Comparison of ENCODE assay signal across 22 cellular contexts in genomic region chr18:31611511-31611910, GRCh38. TPM values are rescaled to one million over a fixed set of nuclear protein-coding genes. Genes with fewer than 3 reads are reported as not detected.
A peak's percentile ranks its signal among the peaks of the same experiment; 100 is the strongest.
DNase-seq lines count a peak whose midpoint lies in the region; ATAC-seq, FAIRE-seq and TF ChIP-seq lines count a peak whose summit lies in the region.
"Had no signal": no experiment of that assay in that cellular context is flagged by ENCODE, and none has a peak within 500 bp of the region (broad histone marks: within the 10 kb centered on the region; RNA-seq: fewer than 3 reads in every experiment).

No MANE protein-coding gene starts in this region.

- intact Hi-C loops in Right ventricle myocardium inferior (cut with DNase I) (loop anchor here (5.0 kb wide), 3 partner anchors 34 to 71 kb away; partner anchors contain the start of gene B4GALT6), right cardiac atrium (cut with DNase I) (no loop called here)

- H3K27ac ChIP-seq in right cardiac atrium (ENCODE audit: low read length) = no peak overlapping the region
- no peak overlapping the region for H3K27ac ChIP-seq in H1 (ENCODE audit: low read depth, low read length)
- H3K27ac ChIP-seq in skeletal muscle tissue (ENCODE audit: low read depth, low read length) = peak overlapping the region; percentile 39

- no peak for DNase-seq in Right ventricle myocardium inferior (ENCODE audit: missing footprints)
- no peak for DNase-seq in right cardiac atrium
- DNase-seq in H1 (ENCODE audit: low read depth in 1 of 2, low spot score in 2 of 2) = no peak
- DNase-seq in middle frontal gyrus (ENCODE audit: extremely low spot score, low spot score) = no peak
- DNase-seq in activated effector memory CD4-positive, alpha-beta T cell treated with Interleukin-2 at 50 U/mL for 16 hours = no peak
- DNase-seq: DMS79 treated with DMSO at 0.1 percent for 48 hours, GF-D8, MV-4-11, NCI-H1105, NCI-H1436 treated with DMSO at 0.1 percent for 48 hours, NCI-H1930, NCI-H2107, NCI-H748 treated with DMSO at 0.1 percent for 48 hours had no signal

- H2BK20ac ChIP-seq in H1 (ENCODE audit: low read length) = no peak overlapping the region

- H4K8ac ChIP-seq in H1 (ENCODE audit: extremely low read depth, insufficient read depth, low read length) = no peak overlapping the region

- POLR2A ChIA-PET in H1 (lab: Charles Lee; ENCODE audit: partially characterized antibody) = interaction anchor here (1.0 kb wide), 1 partner anchor 137 kb away, joined by 3 read pairs; no protein-coding TSS in a partner anchor

- H2BK120ac ChIP-seq in H1 (replicated peaks; ENCODE audit: low read depth, low read length) = no peak overlapping the region

- H3K9me3 ChIP-seq in right cardiac atrium (ENCODE audit: control insufficient read depth, low read length) (no peaks in the 10 kb centered on the region), H1 (ENCODE audit: insufficient read depth in 2 of 2, low read depth in 1 of 2, low read length in 1 of 2) (no peaks in the 10 kb centered on the region), skeletal muscle tissue (ENCODE audit: control insufficient read depth in 3 of 3, low read length in 3 of 3) (no peaks in the 10 kb centered on the region)
- H3K9me3 ChIP-seq: BE2C, SK-N-SH had no signal

- no peaks in the 10 kb centered on the region for H3K27me3 ChIP-seq in right cardiac atrium (ENCODE audit: control insufficient read depth, insufficient read depth)
- no peaks in the 10 kb centered on the region for H3K27me3 ChIP-seq in H1 (replicated peaks in 1 of 4; ENCODE audit: control insufficient read depth in 3 of 4, extremely low read depth in 1 of 4, insufficient read depth in 3 of 4, low read length in 3 of 4)
- H3K27me3 ChIP-seq in skeletal muscle tissue (ENCODE audit: control insufficient read depth in 3 of 3, insufficient read depth in 3 of 3, low read length in 3 of 3) = no peaks in the 10 kb centered on the region
- H3K27me3 ChIP-seq: BE2C had no signal

- peak overlapping the region; percentile 29; the same call in 1 of the 2 replicates for H2BK12ac ChIP-seq in H1 (ENCODE audit: low read depth, low read length)

- H3K4me2 ChIP-seq in H1 (ENCODE audit: insufficient read depth in 1 of 2, low read depth in 2 of 2, low read length in 2 of 2) = no peak overlapping the region
- H3K4me2 ChIP-seq: SK-N-SH had no signal

- 0 out of 2 replicates have a peak overlapping the region, but pooled peaks have one; percentile 1 for H2AFZ ChIP-seq in H1 (ENCODE audit: low read length)

- H3K4me3 ChIP-seq in right cardiac atrium (ENCODE audit: low read length) (no peak overlapping the region), H1 (ENCODE audit: extremely low read depth in 1 of 4, insufficient read depth in 2 of 4, low read depth in 3 of 4, low read length in 4 of 4) (no peak overlapping the region), skeletal muscle tissue (ENCODE audit: low read length in 3 of 3) (no peak overlapping the region)
- H3K4me3 ChIP-seq: K562 had no signal

- CTCF ChIA-PET in H1 (lab: Charles Lee; ENCODE audit: partially characterized antibody) = interaction anchor here (1.0 to 2.9 kb wide), 27 partner anchors 8 to 366 kb away, joined by 3 to 21 read pairs (median 5); no protein-coding TSS in a partner anchor

- H3K4ac ChIP-seq in H1 (replicated peaks; ENCODE audit: insufficient read length, low read depth, low read length) = no peak overlapping the region

- H3K9ac ChIP-seq in H1 (replicated peaks in 1 of 4; ENCODE audit: extremely low read depth in 1 of 4, low read depth in 3 of 4, low read length in 3 of 4) (no peak overlapping the region), skeletal muscle tissue (ENCODE audit: low read depth in 1 of 3, low read length in 3 of 3) (no peak overlapping the region)
- H3K9ac ChIP-seq: SK-N-SH had no signal

- no peak for TF ChIP-seq RAD21 in H1 (IDR thresholded peaks at IDR 0.05 in 1 of 2, conservative IDR thresholded peaks at IDR 0.05 in 1 of 2; ENCODE audit: low read depth in 2 of 2, low read length in 2 of 2)

- 73% methylated on average over 5 of the region's 5 CpGs for WGBS in right cardiac atrium
- WGBS in H1 (ENCODE audit: extremely low coverage in 1 of 2, insufficient coverage in 1 of 2, insufficient read length in 1 of 2, insufficient replicate concordance in 2 of 2, low coverage in 1 of 2, low lambda C conversion rate in 2 of 2, missing lambda C conversion rate in 1 of 2), 2 experiments = 88% methylated on average over 5 of the region's 5 CpGs; no CpG with 5 or more reads in 1 of the 2 experiments

- H2BK15ac ChIP-seq in H1 (ENCODE audit: low read length) = no peak overlapping the region

- no peak overlapping the region for H3K14ac ChIP-seq in H1 (ENCODE audit: insufficient read length)

- no peak for TF ChIP-seq EP300 in H1 (IDR thresholded peaks at IDR 0.05; ENCODE audit: borderline replicate concordance in 1 of 2, low read depth in 2 of 2, low read length in 2 of 2)

- no peak overlapping the region for H2AK5ac ChIP-seq in H1 (ENCODE audit: low read depth, low read length)

- H3K56ac ChIP-seq in H1 (replicated peaks; ENCODE audit: insufficient read length, low read depth, low read length) = no peak overlapping the region

- H4K91ac ChIP-seq in H1 (replicated peaks; ENCODE audit: insufficient read length, low read length) = no peak overlapping the region

- no peaks in the 10 kb centered on the region for H3K23me2 ChIP-seq in H1 (ENCODE audit: low read depth, low read length)

- ATAC-seq in Right ventricle myocardium inferior = peak; percentile 81
- ATAC-seq in right cardiac atrium = no peak
- ATAC-seq in GM18498 (IDR thresholded peaks at IDR 0.05; ENCODE audit: unreplicated experiment) = peak; percentile 15
- ATAC-seq: Panc1 had no signal

- H2BK5ac ChIP-seq in H1 (ENCODE audit: low read depth, low read length) = no peak overlapping the region

- no peak overlapping the region for H4K5ac ChIP-seq in H1 (ENCODE audit: insufficient read length, low read depth, low read length)

- FAIRE-seq in H1 (lab: Jason Lieb, UNC) = no peak
- FAIRE-seq: HTR-8/SVneo had no signal

- H3K36me3 ChIP-seq in H1 (ENCODE audit: control insufficient read depth in 2 of 4, insufficient read depth in 4 of 4, low read length in 3 of 4) (no peaks in the 10 kb centered on the region), skeletal muscle tissue (ENCODE audit: control insufficient read depth in 3 of 3, insufficient read depth in 3 of 3, low read length in 3 of 3) (no peaks in the 10 kb centered on the region)
- H3K36me3 ChIP-seq: BE2C had no signal

- no peaks in the 10 kb centered on the region for H3K79me1 ChIP-seq in H1 (ENCODE audit: low read depth, low read length)

- TF ChIP-seq POLR2A in H1 (IDR thresholded peaks at IDR 0.05; ENCODE audit: control extremely low read depth in 1 of 2, low read depth in 2 of 2, low read length in 2 of 2) = no peak

- H4K20me1 ChIP-seq in H1 (replicated peaks in 1 of 2; ENCODE audit: control insufficient read depth in 1 of 2, insufficient read depth in 2 of 2, low read length in 2 of 2) = no peaks in the 10 kb centered on the region

- H3K4me1 ChIP-seq in right cardiac atrium (ENCODE audit: control insufficient read depth, insufficient read depth, low read length) = no peaks in the 10 kb centered on the region
- H3K4me1 ChIP-seq in H1 (replicated peaks in 1 of 4; ENCODE audit: control insufficient read depth in 3 of 4, insufficient read depth in 4 of 4, low read length in 3 of 4) = peaks cover 0 to 6% (median 3%) of the 10 kb centered on the region in 4 experiments; a peak in 4 of 7 replicates
- peaks cover 2 to 14% (median 7%) of the 10 kb centered on the region in 3 donors for H3K4me1 ChIP-seq in skeletal muscle tissue (ENCODE audit: control insufficient read depth in 3 of 3, insufficient read depth in 3 of 3, low read length in 3 of 3)
- H3K4me1 ChIP-seq: BE2C had no signal

- no peaks in the 10 kb centered on the region for H3K79me2 ChIP-seq in H1 (ENCODE audit: control insufficient read depth in 1 of 2, insufficient read depth in 2 of 2, low read length in 2 of 2)

- no peak for TF ChIP-seq CTCF in H1 (IDR thresholded peaks at IDR 0.05; ENCODE audit: control extremely low read depth in 1 of 3, insufficient read depth in 1 of 3, low read depth in 1 of 3, low read length in 3 of 3)

- 0 out of 2 replicates have a peak overlapping the region, but pooled peaks have one; percentile 9 for H3K18ac ChIP-seq in H1 (ENCODE audit: extremely low read depth, low read length)

- no peak overlapping the region for H3K23ac ChIP-seq in H1 (ENCODE audit: insufficient read length)

TF ChIP-seq in H1, 55 proteins besides CTCF, POLR2A, EP300 and RAD21 (continues in another document):
- TF ChIP-seq CHD1 (IDR thresholded peaks at IDR 0.05; ENCODE audit: low read depth, low read length) = no peak
- no peak for TF ChIP-seq POLR2AphosphoS5 (IDR thresholded peaks at IDR 0.05; ENCODE audit: low read depth, low read length)
- no peak for TF ChIP-seq CTBP2 (IDR thresholded peaks at IDR 0.05; ENCODE audit: borderline replicate concordance, insufficient read depth, insufficient read length, low read length)
- TF ChIP-seq JUND (IDR thresholded peaks at IDR 0.05; ENCODE audit: low read length) = no peak
- no peak for TF ChIP-seq EGR1 (IDR thresholded peaks at IDR 0.05; ENCODE audit: borderline replicate concordance, low read depth, low read length)
- no peak for TF ChIP-seq JUN (IDR thresholded peaks at IDR 0.05; ENCODE audit: low read depth, low read length)
- TF ChIP-seq SP4 (IDR thresholded peaks at IDR 0.05; ENCODE audit: low read length) = no peak
- no peak for TF ChIP-seq SIN3A (conservative IDR thresholded peaks at IDR 0.05 in 1 of 2, IDR thresholded peaks at IDR 0.05 in 1 of 2; ENCODE audit: low read depth in 1 of 2, low read length in 2 of 2)
- TF ChIP-seq TEAD4 (IDR thresholded peaks at IDR 0.05; ENCODE audit: low read depth, low read length) = no peak

RNA-seq across cellular contexts. Expression of gene TTR, which starts 19.8 kb away (rescaled TPM):
- total RNA-seq in Right ventricle myocardium inferior (not detected), right cardiac atrium (under 1 TPM in 1 of 4 donors, not detected in 3; 0.79 TPM), skeletal muscle tissue (not detected)
- polyA plus RNA-seq in right cardiac atrium (0.11 TPM), H1 (2011; rRNA removed) (not detected in 2 replicates)
- total RNA-seq in H1 (2021; fragmentation: NEBNext Ultra II Directional; extraction: Animal tissue kit (Norgen Biotek cat#: 25700)) = not detected in 2 replicates
- not detected for polyA plus RNA-seq in H1 (2011; cell fraction: cytosol; rRNA removed)
- not detected for polyA plus RNA-seq in H1 (2011; cell fraction: nucleus; rRNA removed)
- polyA plus RNA-seq in H1 (2012, experiment 1 of 2) = 0.42 TPM in 1 of 4 replicates, not detected in the others
- 0.47 TPM for polyA plus RNA-seq in H1 (2012, experiment 2 of 2)
- polyA plus RNA-seq in H1 (2013, experiment 1 of 2) = not detected
- polyA plus RNA-seq in H1 (2013, experiment 2 of 2) = not detected
- not detected in 2 replicates for polyA minus RNA-seq in H1 (2011; rRNA and poly(A)+ RNA removed)
- polyA minus RNA-seq in H1 (2011; cell fraction: cytosol; rRNA and poly(A)+ RNA removed) = not detected
- not detected for polyA minus RNA-seq in H1 (2011; cell fraction: nucleus; rRNA and poly(A)+ RNA removed)
- total RNA-seq: H9, MCF 10A had no signal
- polyA plus RNA-seq: SK-N-SH had no signal

Comparison
In these comparisons a context has a peak if more than half of its experiments do, and no peak if none do; other contexts are left out.
1. ATAC-seq: peak in Right ventricle myocardium inferior (single experiment) and GM18498 (single experiment); none in right cardiac atrium (0 of 2).